ENCODE assay signal across 8 cellular contexts in the genomic region with DNA sequence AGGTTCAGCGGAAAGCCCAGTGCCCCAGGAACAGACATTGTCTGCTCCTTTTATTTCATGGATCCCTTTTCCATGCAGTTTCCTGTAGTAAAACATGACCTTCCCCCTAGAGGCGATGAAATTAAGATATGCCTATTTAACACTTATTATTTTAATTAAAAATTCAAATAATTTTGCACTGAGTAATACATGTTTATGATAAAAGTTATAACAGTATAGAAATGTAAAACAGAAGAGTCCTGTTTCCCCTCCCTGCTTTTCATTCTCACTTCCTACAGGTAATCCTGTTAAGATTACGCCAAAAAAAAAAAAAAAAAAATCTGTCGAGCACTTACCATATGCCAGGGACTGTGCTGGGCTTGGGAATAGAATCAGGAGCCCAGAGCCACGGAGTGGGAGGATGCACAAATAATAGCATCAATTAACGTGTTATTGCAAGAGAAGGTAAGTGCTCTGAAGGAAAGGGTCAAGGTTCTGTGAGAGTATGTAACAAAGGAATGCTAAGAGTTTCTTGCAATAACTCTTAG. TPM values are rescaled to one million over a fixed set of nuclear protein-coding genes. Genes with fewer than 3 reads are reported as not detected.
DNase-seq lines count a peak whose midpoint lies in the region; ATAC-seq and TF ChIP-seq lines count a peak whose summit lies in the region.

No MANE protein-coding gene starts in this region.

- CTCF ChIA-PET in CD4-positive, alpha-beta T cell (lab: Charles Lee): interaction anchor here (0.6 to 1.6 kb wide), 11 partner anchors 44 to 214 kb away, joined by 3 to 14 read pairs (median 4); a partner anchor contains a TSS

- H3K27me3 ChIP-seq in CD4-positive, alpha-beta T cell (ENCODE audit: control insufficient read depth, insufficient read depth, low read length): no peaks in the 10 kb centered on the region
- no peaks in the 10 kb centered on the region for H3K27me3 ChIP-seq in MG63

- H3K9me3 Mint-ChIP-seq in CD4-positive, alpha-beta T cell: no peaks in the 10 kb centered on the region
- H3K9me3 Mint-ChIP-seq in naive thymus-derived CD8-positive, alpha-beta T cell: no peaks in the 10 kb centered on the region

- H3K4me3 Mint-ChIP-seq in CD4-positive, alpha-beta T cell: peak overlapping the region; percentile 87
- H3K4me3 Mint-ChIP-seq in naive thymus-derived CD8-positive, alpha-beta T cell: peak overlapping the region; percentile 90 to 98 (median 94)

- H3K27ac Mint-ChIP-seq in CD4-positive, alpha-beta T cell: peak overlapping the region; percentile 62
- peak overlapping the region in 8 of 10 donors; percentile 81 to 97 (median 94) for H3K27ac Mint-ChIP-seq in naive thymus-derived CD8-positive, alpha-beta T cell

- POLR2A ChIA-PET in CD4-positive, alpha-beta T cell (lab: Charles Lee): interaction anchor here (0.6 to 3.4 kb wide), 15 partner anchors 10 to 621 kb away, joined by 3 to 42 read pairs (median 4); a partner anchor contains a TSS
- POLR2A ChIA-PET in naive thymus-derived CD8-positive, alpha-beta T cell (lab: Charles Lee): interaction anchor here (0.9 to 2.6 kb wide), 10 partner anchors 8 to 167 kb away, joined by 3 to 19 read pairs (median 6); a partner anchor contains a TSS

- H3K9me3 ChIP-seq in CD4-positive, alpha-beta T cell (ENCODE audit: control insufficient read depth, low read length): no peaks in the 10 kb centered on the region
- no peaks in the 10 kb centered on the region for H3K9me3 ChIP-seq in MG63

- no peak for ATAC-seq in CD4-positive, alpha-beta T cell (ENCODE audit: poor library complexity)
- ATAC-seq in naive thymus-derived CD8-positive, alpha-beta T cell: no peak
- ATAC-seq in HG02571 (IDR thresholded peaks at IDR 0.05; ENCODE audit: unreplicated experiment) (no peak), HG02885 (IDR thresholded peaks at IDR 0.05; ENCODE audit: poor library complexity, unreplicated experiment) (no peak)

- DNase-seq in CD4-positive, alpha-beta T cell: no peak
- DNase-seq in MG63 (no peak), caudate nucleus (lab: John Stamatoyannopoulos, UW) (peak in 1 of 61 donors; percentile 30), kidney glomerular epithelial cell (lab: John Stamatoyannopoulos, UW) (no peak), AG20443 (ENCODE audit: low spot score) (no peak)
- DNase-seq in naive thymus-derived CD8-positive, alpha-beta T cell: no peak

- intact Hi-C loops in CD4-positive, alpha-beta T cell (cut with DNase I, micrococcal nuclease): loop anchor here (2.0 to 5.0 kb wide), 6 partner anchors 48 to 168 kb away; a partner anchor contains a TSS

- no peaks in the 10 kb centered on the region for H3K27me3 Mint-ChIP-seq in CD4-positive, alpha-beta T cell
- H3K27me3 Mint-ChIP-seq in naive thymus-derived CD8-positive, alpha-beta T cell: no peaks in the 10 kb centered on the region

- no peaks in the 10 kb centered on the region for H3K36me3 ChIP-seq in MG63

- peaks cover 30% of the 10 kb centered on the region for H3K4me1 Mint-ChIP-seq in CD4-positive, alpha-beta T cell (ENCODE audit: low read depth)
- peaks cover 15 to 34% (median 27%) of the 10 kb centered on the region in 4 donors for H3K4me1 Mint-ChIP-seq in naive thymus-derived CD8-positive, alpha-beta T cell

- peaks cover 5% of the 10 kb centered on the region for H3K36me3 Mint-ChIP-seq in CD4-positive, alpha-beta T cell (ENCODE audit: low read depth)
- H3K36me3 Mint-ChIP-seq in naive thymus-derived CD8-positive, alpha-beta T cell: peaks cover 0 to 6% (median 0%) of the 10 kb centered on the region in 3 donors

- peak overlapping the region; percentile 87 for H3K27ac ChIP-seq in CD4-positive, alpha-beta T cell (ENCODE audit: low read depth, low read length)
- peak overlapping the region; percentile 90 for H3K27ac ChIP-seq in caudate nucleus (ENCODE audit: low read depth, low read length)

- H3K4me3 ChIP-seq in MG63: peak overlapping the region; percentile 91

- peak; percentile 38 for TF ChIP-seq CTCF in CD4-positive, alpha-beta T cell (IDR thresholded peaks at IDR 0.05)

RNA-seq across cellular contexts. Expression of a gene that starts 0.8 kb away (rescaled TPM):
- 10 to 100 TPM; 11.8 to 14.8 TPM for total RNA-seq in CD4-positive, alpha-beta T cell
- 7.8 and 14.3 TPM in 2 replicates for total RNA-seq in MG63 (2014; rRNA removed; shearing (Covaris generic); ENCODE audit: low replicate concordance)
- total RNA-seq in naive thymus-derived CD8-positive, alpha-beta T cell: 10 to 100 TPM; 17.0 to 18.5 TPM
- polyA plus RNA-seq in naive thymus-derived CD8-positive, alpha-beta T cell: 10 to 100 TPM; 17.0 to 22.7 (median 19.9) TPM

RNA-seq across cellular contexts. Expression of a gene that starts 41.4 kb away (rescaled TPM):
- 1 to 10 TPM; 3.8 to 4.6 TPM for total RNA-seq in CD4-positive, alpha-beta T cell
- 21.2 and 32.6 TPM in 2 replicates for total RNA-seq in MG63 (2014; rRNA removed; shearing (Covaris generic); ENCODE audit: low replicate concordance)
- 1 to 10 TPM; 2.3 to 3.3 TPM for total RNA-seq in naive thymus-derived CD8-positive, alpha-beta T cell
- under 1 TPM in 1 of 3 donors, not detected in 2; 0.15 TPM for polyA plus RNA-seq in naive thymus-derived CD8-positive, alpha-beta T cell

RNA-seq across cellular contexts. Expression of a gene that starts 48.4 kb away (rescaled TPM):
- 10 to 100 TPM; 33.9 to 34.8 TPM for total RNA-seq in CD4-positive, alpha-beta T cell
- 23.5 and 56.5 TPM in 2 replicates for total RNA-seq in MG63 (2014; rRNA removed; shearing (Covaris generic); ENCODE audit: low replicate concordance)
- 10 to 100 TPM; 71.1 to 72.5 TPM for total RNA-seq in naive thymus-derived CD8-positive, alpha-beta T cell
- polyA plus RNA-seq in naive thymus-derived CD8-positive, alpha-beta T cell: 10 to 100 TPM; 59.7 to 66.4 (median 64.7) TPM

RNA-seq across cellular contexts. Expression of a gene that starts 48.6 kb away (rescaled TPM):
- 100 to 1,000 TPM; 138 to 147 TPM for total RNA-seq in CD4-positive, alpha-beta T cell
- total RNA-seq in MG63 (2014; rRNA removed; shearing (Covaris generic); ENCODE audit: low replicate concordance): 349 and 524 TPM in 2 replicates
- total RNA-seq in naive thymus-derived CD8-positive, alpha-beta T cell: 100 to 1,000 TPM; 159 to 173 TPM
- 100 to 1,000 TPM in 2 of 3 donors, 10 to 100 TPM in 1; 97.0 to 115 (median 108) TPM for polyA plus RNA-seq in naive thymus-derived CD8-positive, alpha-beta T cell
